In the genomic region with DNA sequence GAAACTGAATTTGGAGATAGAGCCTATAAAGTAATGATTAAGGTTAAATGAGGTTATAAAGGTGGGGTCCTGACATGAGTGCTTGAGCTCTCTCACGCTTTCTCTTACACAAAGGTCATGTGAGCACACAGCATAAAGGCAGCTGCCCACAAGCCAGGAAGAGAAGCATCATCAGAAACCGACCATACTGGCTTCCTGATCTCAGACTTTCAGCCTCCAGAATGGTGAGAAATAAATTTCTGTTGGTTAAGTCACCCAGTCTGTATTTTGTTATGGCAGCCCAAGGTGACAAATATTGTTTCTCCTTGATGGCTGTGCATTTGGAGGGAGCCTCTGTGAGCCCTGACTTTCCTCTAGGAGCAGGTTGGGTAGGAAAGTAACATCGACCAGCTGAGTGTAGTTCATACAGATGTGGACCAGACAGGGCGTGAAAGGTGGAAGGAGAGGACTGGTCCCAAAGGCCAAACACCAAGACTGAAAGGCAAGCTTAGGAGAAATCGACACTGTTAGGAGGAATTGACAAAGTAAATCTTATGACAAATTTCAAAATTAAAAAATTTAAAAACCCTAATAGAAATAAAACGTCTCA, we compare ENCODE assay signal across 7 cellular contexts.
DNase-seq lines count a peak whose midpoint lies in the region; ATAC-seq, FAIRE-seq and TF ChIP-seq lines count a peak whose summit lies in the region.

No MANE protein-coding gene starts in this region.

- H4K8ac ChIP-seq in mesendoderm (ENCODE audit: low read depth, low read length): no peak overlapping the region

- H3K18ac ChIP-seq in mesendoderm (ENCODE audit: low read length): peak overlapping the region; percentile 51

- no peak overlapping the region for H3K9ac ChIP-seq in mesendoderm (ENCODE audit: low read length)

- H3K23ac ChIP-seq in mesendoderm (ENCODE audit: low read length): no peak overlapping the region

- no peak overlapping the region for H3K4ac ChIP-seq in mesendoderm (ENCODE audit: low read depth, low read length)

- H3K56ac ChIP-seq in mesendoderm (ENCODE audit: low read length): no peak overlapping the region

- H2BK15ac ChIP-seq in mesendoderm (replicated peaks; ENCODE audit: low read depth): no peak overlapping the region

- no CpG with 5 or more reads among the region's 6 CpGs for WGBS in mesendoderm (ENCODE audit: extremely low coverage, insufficient coverage, low lambda C conversion rate)

- no peak overlapping the region for H3K4me3 ChIP-seq in mesendoderm (ENCODE audit: low read length)

- peak; percentile 65 for FAIRE-seq in GM12892 (lab: Jason Lieb, UNC)

- H3K27me3 ChIP-seq in mesendoderm (ENCODE audit: insufficient read depth, low read length, poor library complexity): no peaks in the 10 kb centered on the region

- H4K5ac ChIP-seq in mesendoderm (ENCODE audit: low read length): no peak overlapping the region

- H3K36me3 ChIP-seq in mesendoderm (ENCODE audit: control insufficient read depth, insufficient read depth, low read length): no peaks in the 10 kb centered on the region

- peaks cover 1% of the 10 kb centered on the region for H3K4me1 ChIP-seq in mesendoderm (ENCODE audit: control insufficient read depth, low read depth, low read length)

- H3K27ac ChIP-seq in mesendoderm (ENCODE audit: low read depth, low read length): no peak overlapping the region

- intact Hi-C loops in head of caudate nucleus (cut with DNase I): no loop called here

- ATAC-seq in GM21619 (IDR thresholded peaks at IDR 0.05; ENCODE audit: unreplicated experiment) (peak; percentile 57), GM19467 (IDR thresholded peaks at IDR 0.05; ENCODE audit: unreplicated experiment) (no peak)

- H3K79me2 ChIP-seq in mesendoderm (ENCODE audit: control insufficient read depth, insufficient read depth, low read length): no peaks in the 10 kb centered on the region

- no peak for TF ChIP-seq POLR2A in GM12892 (IDR thresholded peaks at IDR 0.05; ENCODE audit: low read depth, low read length)

- no peak overlapping the region for H2BK120ac ChIP-seq in mesendoderm (ENCODE audit: low read depth, low read length)

- peak overlapping the region; percentile 14 for H2AK5ac ChIP-seq in mesendoderm (ENCODE audit: low read length)

- DNase-seq in GM12892 (ENCODE audit: insufficient read length) (no peak), MV-4-11 (lab: John Stamatoyannopoulos, UW) (peak; percentile 66), mesendoderm (no peak), foreskin melanocyte (no peak), head of caudate nucleus (no peak)

- no peaks in the 10 kb centered on the region for H3K79me1 ChIP-seq in mesendoderm (ENCODE audit: low read length)

- no peak overlapping the region for H3K4me2 ChIP-seq in mesendoderm (ENCODE audit: low read length)

- no peak overlapping the region for H2BK5ac ChIP-seq in mesendoderm (ENCODE audit: low read length)
